ENCODE assay signal across 10 cellular contexts in the genomic region with DNA sequence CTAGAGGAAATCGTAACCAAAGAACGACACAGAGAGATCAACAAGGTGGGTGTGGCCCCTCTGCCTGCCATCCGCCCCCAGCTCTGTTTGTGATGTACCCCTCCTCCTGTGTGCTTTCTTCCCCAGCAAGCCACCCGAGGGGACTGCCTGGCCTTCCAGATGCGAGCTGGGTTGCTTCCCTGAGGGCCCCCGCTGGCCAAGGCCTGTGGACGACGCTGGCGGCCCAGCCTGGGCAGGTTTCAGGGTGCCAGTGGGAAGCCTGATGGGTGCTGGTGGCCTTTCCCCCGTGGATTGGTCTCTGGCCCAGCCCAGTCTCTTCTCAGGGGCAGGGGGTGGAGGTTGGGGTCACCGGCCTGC. TPM values are rescaled to one million over a fixed set of nuclear protein-coding genes. Genes with fewer than 3 reads are reported as not detected.
DNase-seq lines count a peak whose midpoint lies in the region; ATAC-seq, FAIRE-seq and TF ChIP-seq lines count a peak whose summit lies in the region.
"Had no signal": no experiment of that assay in that cellular context is flagged by ENCODE, and none has a peak within 500 bp of the region (broad histone marks: within the 10 kb centered on the region; RNA-seq: fewer than 3 reads in every experiment).

No MANE protein-coding gene starts in this region.

- TF ChIP-seq EP300 in HepG2 (IDR thresholded peaks at IDR 0.05; ENCODE audit: low read depth in 2 of 2, low read length in 2 of 2) (no peak), HepG2 (CRISPR knock-in tag; IDR thresholded peaks at IDR 0.05; ENCODE audit: borderline replicate concordance) (no peak)

- no peak for TF ChIP-seq RAD21 in HepG2 (CRISPR knock-in tag; IDR thresholded peaks at IDR 0.05)

- peak overlapping the region; percentile 94; the same call in 1 of the 2 replicates for H3K9ac ChIP-seq in HepG2 (ENCODE audit: insufficient read depth, low read depth, low read length)

- peaks cover 32% of the 10 kb centered on the region for H3K79me2 ChIP-seq in HepG2 (ENCODE audit: insufficient read depth, low read length)

- H3K4me3 ChIP-seq in HepG2 (replicated peaks in 1 of 3; ENCODE audit: insufficient read depth in 1 of 3, low read depth in 2 of 3, low read length in 3 of 3) (peak overlapping the region in 2 of 3 experiments; percentile 97 to 99; a peak in 3 of 6 replicates), thymus (ENCODE audit: low read length) (peak overlapping the region; percentile 93), aorta (ENCODE audit: low read length in 2 of 2) (no peak overlapping the region)
- H3K4me3 ChIP-seq: uterus had no signal

- H3K27me3 ChIP-seq in HepG2 (ENCODE audit: control insufficient read depth in 1 of 2, insufficient read depth in 2 of 2, low read length in 2 of 2) (no peaks in the 10 kb centered on the region; a peak in 1 of 5 replicates), thymus (ENCODE audit: control insufficient read depth, insufficient read depth) (no peaks in the 10 kb centered on the region), aorta (ENCODE audit: control insufficient read depth in 1 of 2, insufficient read depth in 2 of 2, low read length in 1 of 2) (no peaks in the 10 kb centered on the region)
- H3K27me3 ChIP-seq: left lung, uterus had no signal

- TF ChIP-seq CTCF in HepG2 (CRISPR knock-in tag; IDR thresholded peaks at IDR 0.05): no peak

- peaks cover 31% of the 10 kb centered on the region for H3K36me3 Mint-ChIP-seq in activated naive CD4-positive, alpha-beta T cell treated with anti-CD3 and anti-CD28 coated beads, Interleukin-2, amount 10 ng/mL, durations not matched to agents 7 days and 5 days
- H3K36me3 Mint-ChIP-seq in activated T-helper 2 cell treated with anti-CD3 and anti-CD28 coated beads, Interferon-gamma antibody, Interleukin-2, Interleukin-4, amounts not matched to agents 10 μg/mL and 5 μg/mL and 100 μg/mL, durations not matched to agents 14 hours and 24 hours and 36 hours (ENCODE audit: low read depth): peaks cover 38% of the 10 kb centered on the region

- no peak for DNase-seq in activated naive CD4-positive, alpha-beta T cell treated with anti-CD3 and anti-CD28 coated beads, Interleukin-2, amount 10 ng/mL, durations not matched to agents 7 days and 5 days
- no peak for DNase-seq in activated naive CD4-positive, alpha-beta T cell treated with Interleukin-2 at 50 U/mL for 16 hours
- no peak for DNase-seq in activated T-helper 2 cell treated with anti-CD3 and anti-CD28 coated beads, Interferon-gamma antibody, Interleukin-2, Interleukin-4, amounts not matched to agents 10 μg/mL and 5 μg/mL and 100 μg/mL, durations not matched to agents 14 hours and 24 hours and 36 hours (ENCODE audit: low spot score)
- DNase-seq in HepG2 (ENCODE audit: low spot score) (no peak), aorta (no peak)
- DNase-seq: uterus had no signal

- TF ChIP-seq POLR2A in HepG2 (IDR thresholded peaks at IDR 0.05; ENCODE audit: insufficient read depth in 1 of 2, low read depth in 2 of 2, low read length in 2 of 2): no peak

- H4K20me1 ChIP-seq in HepG2 (ENCODE audit: insufficient read depth, low read length): no peaks in the 10 kb centered on the region

- no peak for ATAC-seq in HepG2
- no peak for ATAC-seq in GM19395 (IDR thresholded peaks at IDR 0.05; ENCODE audit: unreplicated experiment)
- no peak for ATAC-seq in HG03039 (IDR thresholded peaks at IDR 0.05; ENCODE audit: unreplicated experiment)
- no peak for ATAC-seq in aorta (ENCODE audit: low FRiP score)
- ATAC-seq: left lung had no signal

- no peak for FAIRE-seq in HepG2 (lab: Jason Lieb, UNC)

- peak overlapping the region; percentile 84 for H3K27ac Mint-ChIP-seq in activated naive CD4-positive, alpha-beta T cell treated with anti-CD3 and anti-CD28 coated beads, Interleukin-2, amount 10 ng/mL, durations not matched to agents 7 days and 5 days
- H3K27ac Mint-ChIP-seq in activated T-helper 2 cell treated with anti-CD3 and anti-CD28 coated beads, Interferon-gamma antibody, Interleukin-2, Interleukin-4, amounts not matched to agents 10 μg/mL and 5 μg/mL and 100 μg/mL, durations not matched to agents 14 hours and 24 hours and 36 hours: peak overlapping the region; percentile 17

- H3K4me1 Mint-ChIP-seq in activated naive CD4-positive, alpha-beta T cell treated with anti-CD3 and anti-CD28 coated beads, Interleukin-2, amount 10 ng/mL, durations not matched to agents 7 days and 5 days: peaks cover 57% of the 10 kb centered on the region
- H3K4me1 Mint-ChIP-seq in activated T-helper 2 cell treated with anti-CD3 and anti-CD28 coated beads, Interferon-gamma antibody, Interleukin-2, Interleukin-4, amounts not matched to agents 10 μg/mL and 5 μg/mL and 100 μg/mL, durations not matched to agents 14 hours and 24 hours and 36 hours (ENCODE audit: low read depth): peaks cover 23% of the 10 kb centered on the region

- intact Hi-C loops in activated T-helper 2 cell treated with anti-CD3 and anti-CD28 coated beads, Interferon-gamma antibody, Interleukin-2, Interleukin-4, amounts not matched to agents 10 μg/mL and 5 μg/mL and 100 μg/mL, durations not matched to agents 14 hours and 24 hours and 36 hours (cut with micrococcal nuclease): no loop called here
- intact Hi-C loops in HepG2 (cut with micrococcal nuclease; ENCODE audit: unreplicated experiment) (loop anchor here (5.0 kb wide), 1 partner anchor 250 kb away; the partner anchor contains the start of genes MPHOSPH9 and MTRFR), aorta (cut with DNase I) (no loop called here)

- WGBS in HepG2 (ENCODE audit: low lambda C conversion rate): 77% methylated on average over 5 of the region's 11 CpGs
- WGBS in thymus: 72% methylated on average over 11 of the region's 11 CpGs
- 74 to 75% methylated on average over 10 to 11 of the region's 11 CpGs for WGBS in aorta, 2 donors

- CTCF ChIA-PET in activated naive CD4-positive, alpha-beta T cell treated with anti-CD3 and anti-CD28 coated beads, Interleukin-2, amount 10 ng/mL, durations not matched to agents 7 days and 5 days (lab: Charles Lee): interaction anchor here (1.1 to 1.6 kb wide), 3 partner anchors 8 to 255 kb away, joined by 3 to 4 read pairs (median 4); no protein-coding TSS in a partner anchor
- CTCF ChIA-PET in HepG2 (lab: Yijun Ruan, JAX; ENCODE audit: low intra/inter-chr PET ratio, low total read pairs): no interaction called here

- H3K27ac ChIP-seq in HepG2 (ENCODE audit: extremely low read length, insufficient read depth, low read length) (peak overlapping the region; percentile 93), thymus (ENCODE audit: low read depth) (peak overlapping the region; percentile 53), aorta (ENCODE audit: low read depth in 1 of 2, low read length in 2 of 2) (peak overlapping the region in 1 of 2 donors; percentile 33)

- H3K4me3 Mint-ChIP-seq in activated naive CD4-positive, alpha-beta T cell treated with anti-CD3 and anti-CD28 coated beads, Interleukin-2, amount 10 ng/mL, durations not matched to agents 7 days and 5 days: peak overlapping the region; percentile 90
- H3K4me3 Mint-ChIP-seq in activated T-helper 2 cell treated with anti-CD3 and anti-CD28 coated beads, Interferon-gamma antibody, Interleukin-2, Interleukin-4, amounts not matched to agents 10 μg/mL and 5 μg/mL and 100 μg/mL, durations not matched to agents 14 hours and 24 hours and 36 hours (ENCODE audit: low read depth): peak overlapping the region; percentile 90

- peaks cover 63% of the 10 kb centered on the region for H3K4me1 ChIP-seq in HepG2 (ENCODE audit: insufficient read depth, low read length)
- peaks cover 24% of the 10 kb centered on the region for H3K4me1 ChIP-seq in thymus (ENCODE audit: control insufficient read depth, insufficient read depth, low read length)
- peaks cover 0 to 4% of the 10 kb centered on the region in 2 donors for H3K4me1 ChIP-seq in aorta (ENCODE audit: control insufficient read depth in 1 of 2, insufficient read depth in 2 of 2, low read length in 2 of 2)

- TSS peak; percentile 70 for BruUV-seq in HepG2 (replicated peaks; lab: Mats Ljungman, UMichigan)

- H2AFZ ChIP-seq in HepG2 (ENCODE audit: low read length): no peak overlapping the region

- H3K9me3 Mint-ChIP-seq in activated naive CD4-positive, alpha-beta T cell treated with anti-CD3 and anti-CD28 coated beads, Interleukin-2, amount 10 ng/mL, durations not matched to agents 7 days and 5 days: no peaks in the 10 kb centered on the region
- no peaks in the 10 kb centered on the region for H3K9me3 Mint-ChIP-seq in activated T-helper 2 cell treated with anti-CD3 and anti-CD28 coated beads, Interferon-gamma antibody, Interleukin-2, Interleukin-4, amounts not matched to agents 10 μg/mL and 5 μg/mL and 100 μg/mL, durations not matched to agents 14 hours and 24 hours and 36 hours

- no peaks in the 10 kb centered on the region for H3K27me3 Mint-ChIP-seq in activated naive CD4-positive, alpha-beta T cell treated with anti-CD3 and anti-CD28 coated beads, Interleukin-2, amount 10 ng/mL, durations not matched to agents 7 days and 5 days
- H3K27me3 Mint-ChIP-seq in activated T-helper 2 cell treated with anti-CD3 and anti-CD28 coated beads, Interferon-gamma antibody, Interleukin-2, Interleukin-4, amounts not matched to agents 10 μg/mL and 5 μg/mL and 100 μg/mL, durations not matched to agents 14 hours and 24 hours and 36 hours (ENCODE audit: low read depth): no peaks in the 10 kb centered on the region

- H3K36me3 ChIP-seq in HepG2 (replicated peaks in 1 of 2; ENCODE audit: control insufficient read depth in 1 of 2, insufficient read depth in 2 of 2, low read length in 2 of 2) (peaks cover 4 to 13% of the 10 kb centered on the region in 2 experiments; a peak in 3 of 5 replicates), thymus (ENCODE audit: control insufficient read depth, insufficient read depth) (peaks cover 62% of the 10 kb centered on the region), aorta (ENCODE audit: control insufficient read depth in 1 of 2, insufficient read depth in 2 of 2, low read length in 1 of 2) (no peaks in the 10 kb centered on the region)
- H3K36me3 ChIP-seq: uterus had no signal

- in situ Hi-C loops in HepG2 (cut with HindIII; ENCODE audit: extremely low pct_ligation_motif_present, low pct_unique_long_range_greater_than_20kb): no loop called here

- POLR2A ChIA-PET in HepG2 (lab: Yijun Ruan, JAX): interaction anchor here (1.0 to 5.0 kb wide), 3 partner anchors 8 to 250 kb away, joined by 3 to 49 read pairs (median 42); partner anchors contain the start of genes ABCB9, MPHOSPH9, MTRFR and OGFOD2

- peak overlapping the region; percentile 96 for H3K4me2 ChIP-seq in HepG2 (ENCODE audit: low read depth, low read length)

- H3K9me3 ChIP-seq in HepG2 (ENCODE audit: low read length) (no peaks in the 10 kb centered on the region), thymus (ENCODE audit: control insufficient read depth) (no peaks in the 10 kb centered on the region), aorta (ENCODE audit: control insufficient read depth, low read length) (no peaks in the 10 kb centered on the region)
- H3K9me3 ChIP-seq: left lung, uterus had no signal

RNA-seq across cellular contexts. Expression of gene ARL6IP4, which starts 2.0 kb away (rescaled TPM):
- total RNA-seq in activated T-helper 2 cell treated with anti-CD3 and anti-CD28 coated beads, Interferon-gamma antibody, Interleukin-2, Interleukin-4, amounts not matched to agents 10 μg/mL and 5 μg/mL and 100 μg/mL, durations not matched to agents 14 hours and 24 hours and 36 hours: 161 and 168 TPM in 2 replicates
- 178 and 220 TPM in 2 replicates for total RNA-seq in HepG2 (2016; rRNA removed; fragmentation: Illumina TruSeq; extraction: Trizol)
- 710 and 791 TPM in 2 replicates for total RNA-seq in HepG2 (2016; cell fraction: cytosol; rRNA removed; fragmentation: Illumina TruSeq; extraction: Trizol; ENCODE audit: low read depth)
- total RNA-seq in HepG2 (2016; cell fraction: insoluble cytoplasmic fraction; rRNA removed; fragmentation: Illumina TruSeq; extraction: Trizol): 169 and 227 TPM in 2 replicates
- 491 and 557 TPM in 2 replicates for total RNA-seq in HepG2 (2016; cell fraction: membrane; rRNA removed; fragmentation: Illumina TruSeq; extraction: Trizol)
- total RNA-seq in HepG2 (2016; cell fraction: nucleus; rRNA removed; fragmentation: Illumina TruSeq; extraction: Trizol): 80.1 and 103 TPM in 2 replicates
- 155 and 179 TPM in 2 replicates for polyA plus RNA-seq in HepG2 (2011; rRNA removed)
- polyA plus RNA-seq in HepG2 (2011; cell fraction: cytosol; rRNA removed): 176 and 208 TPM in 2 replicates
- 332 and 368 TPM in 2 replicates for polyA plus RNA-seq in HepG2 (2011; cell fraction: nucleus; rRNA removed)
- polyA plus RNA-seq in HepG2 (2012): 109 and 121 TPM in 2 replicates
- 761 and 860 TPM in 2 replicates for polyA plus RNA-seq in HepG2 (2016; cell fraction: cytosol; fragmentation: Illumina TruSeq; extraction: Trizol; ENCODE audit: low read depth)
- 159 and 186 TPM in 2 replicates for polyA plus RNA-seq in HepG2 (2016; cell fraction: insoluble cytoplasmic fraction; fragmentation: Illumina TruSeq; extraction: Trizol; ENCODE audit: low read depth)
- polyA plus RNA-seq in HepG2 (2016; cell fraction: membrane; fragmentation: Illumina TruSeq; extraction: Trizol; ENCODE audit: low read depth): 440 and 496 TPM in 2 replicates
- polyA plus RNA-seq in HepG2 (2016; cell fraction: nucleus; fragmentation: Illumina TruSeq; extraction: Trizol; ENCODE audit: insufficient read depth, low read depth): 178 and 189 TPM in 2 replicates
- 30.5 and 34.7 TPM in 2 replicates for polyA minus RNA-seq in HepG2 (2011; rRNA and poly(A)+ RNA removed; ENCODE audit: low replicate concordance)
- polyA minus RNA-seq in HepG2 (2011; cell fraction: cytosol; rRNA and poly(A)+ RNA removed): 30.8 and 31.7 TPM in 2 replicates
- polyA minus RNA-seq in HepG2 (2011; cell fraction: nucleus; rRNA and poly(A)+ RNA removed): 19.3 and 22.6 TPM in 2 replicates
- 302 TPM for polyA plus RNA-seq in thymus
- 100 to 1,000 TPM; 128 to 156 TPM for total RNA-seq in aorta
- polyA plus RNA-seq in aorta: 100 to 1,000 TPM; 430 to 511 TPM

RNA-seq across cellular contexts. Expression of gene OGFOD2, which starts 7.4 kb away (rescaled TPM):
- 20.3 and 21.3 TPM in 2 replicates for total RNA-seq in activated T-helper 2 cell treated with anti-CD3 and anti-CD28 coated beads, Interferon-gamma antibody, Interleukin-2, Interleukin-4, amounts not matched to agents 10 μg/mL and 5 μg/mL and 100 μg/mL, durations not matched to agents 14 hours and 24 hours and 36 hours
- total RNA-seq in HepG2 (2016; rRNA removed; fragmentation: Illumina TruSeq; extraction: Trizol): 10.6 and 14.6 TPM in 2 replicates
- total RNA-seq in HepG2 (2016; cell fraction: cytosol; rRNA removed; fragmentation: Illumina TruSeq; extraction: Trizol; ENCODE audit: low read depth): 4.5 and 4.8 TPM in 2 replicates
- total RNA-seq in HepG2 (2016; cell fraction: insoluble cytoplasmic fraction; rRNA removed; fragmentation: Illumina TruSeq; extraction: Trizol): 12.7 and 14.8 TPM in 2 replicates
- total RNA-seq in HepG2 (2016; cell fraction: membrane; rRNA removed; fragmentation: Illumina TruSeq; extraction: Trizol): 8.7 and 8.8 TPM in 2 replicates
- 11.1 and 14.0 TPM in 2 replicates for total RNA-seq in HepG2 (2016; cell fraction: nucleus; rRNA removed; fragmentation: Illumina TruSeq; extraction: Trizol)
- polyA plus RNA-seq in HepG2 (2011; rRNA removed): 13.2 and 15.5 TPM in 2 replicates
- polyA plus RNA-seq in HepG2 (2011; cell fraction: cytosol; rRNA removed): 10.6 and 23.9 TPM in 2 replicates
- polyA plus RNA-seq in HepG2 (2011; cell fraction: nucleus; rRNA removed): 115 and 150 TPM in 2 replicates
- polyA plus RNA-seq in HepG2 (2012): 6.2 and 7.8 TPM in 2 replicates
- 7.1 and 7.6 TPM in 2 replicates for polyA plus RNA-seq in HepG2 (2016; cell fraction: cytosol; fragmentation: Illumina TruSeq; extraction: Trizol; ENCODE audit: low read depth)
- 14.3 and 16.0 TPM in 2 replicates for polyA plus RNA-seq in HepG2 (2016; cell fraction: insoluble cytoplasmic fraction; fragmentation: Illumina TruSeq; extraction: Trizol; ENCODE audit: low read depth)
- polyA plus RNA-seq in HepG2 (2016; cell fraction: membrane; fragmentation: Illumina TruSeq; extraction: Trizol; ENCODE audit: low read depth): 10.5 and 12.0 TPM in 2 replicates
- polyA plus RNA-seq in HepG2 (2016; cell fraction: nucleus; fragmentation: Illumina TruSeq; extraction: Trizol; ENCODE audit: insufficient read depth, low read depth): 40.3 and 43.3 TPM in 2 replicates
- 20.5 and 24.4 TPM in 2 replicates for polyA minus RNA-seq in HepG2 (2011; rRNA and poly(A)+ RNA removed; ENCODE audit: low replicate concordance)
- 6.2 and 10.0 TPM in 2 replicates for polyA minus RNA-seq in HepG2 (2011; cell fraction: cytosol; rRNA and poly(A)+ RNA removed)
- 14.0 and 15.5 TPM in 2 replicates for polyA minus RNA-seq in HepG2 (2011; cell fraction: nucleus; rRNA and poly(A)+ RNA removed)
- polyA plus RNA-seq in thymus: 20.6 TPM
- 10 to 100 TPM in 1 of 2 donors, 1 to 10 TPM in 1; 8.9 to 13.6 TPM for total RNA-seq in aorta
- 10 to 100 TPM; 14.3 to 16.6 TPM for polyA plus RNA-seq in aorta

RNA-seq across cellular contexts. Expression of gene ABCB9, which starts 16.2 kb away (rescaled TPM):
- total RNA-seq in activated T-helper 2 cell treated with anti-CD3 and anti-CD28 coated beads, Interferon-gamma antibody, Interleukin-2, Interleukin-4, amounts not matched to agents 10 μg/mL and 5 μg/mL and 100 μg/mL, durations not matched to agents 14 hours and 24 hours and 36 hours: 4.4 and 5.4 TPM in 2 replicates
- 3.4 and 6.0 TPM in 2 replicates for total RNA-seq in HepG2 (2016; rRNA removed; fragmentation: Illumina TruSeq; extraction: Trizol)
- 2.0 and 2.1 TPM in 2 replicates for total RNA-seq in HepG2 (2016; cell fraction: cytosol; rRNA removed; fragmentation: Illumina TruSeq; extraction: Trizol; ENCODE audit: low read depth)
- total RNA-seq in HepG2 (2016; cell fraction: insoluble cytoplasmic fraction; rRNA removed; fragmentation: Illumina TruSeq; extraction: Trizol): 3.8 and 6.2 TPM in 2 replicates
- 4.2 and 4.6 TPM in 2 replicates for total RNA-seq in HepG2 (2016; cell fraction: membrane; rRNA removed; fragmentation: Illumina TruSeq; extraction: Trizol)
- 7.6 and 8.0 TPM in 2 replicates for total RNA-seq in HepG2 (2016; cell fraction: nucleus; rRNA removed; fragmentation: Illumina TruSeq; extraction: Trizol)
- 4.8 and 5.1 TPM in 2 replicates for polyA plus RNA-seq in HepG2 (2011; rRNA removed)
- 2.5 and 4.1 TPM in 2 replicates for polyA plus RNA-seq in HepG2 (2011; cell fraction: cytosol; rRNA removed)
- 9.9 and 12.0 TPM in 2 replicates for polyA plus RNA-seq in HepG2 (2011; cell fraction: nucleus; rRNA removed)
- polyA plus RNA-seq in HepG2 (2012): 2.4 and 3.6 TPM in 2 replicates
- polyA plus RNA-seq in HepG2 (2016; cell fraction: cytosol; fragmentation: Illumina TruSeq; extraction: Trizol; ENCODE audit: low read depth): 0.78 and 1.3 TPM in 2 replicates
- polyA plus RNA-seq in HepG2 (2016; cell fraction: insoluble cytoplasmic fraction; fragmentation: Illumina TruSeq; extraction: Trizol; ENCODE audit: low read depth): 2.3 and 4.0 TPM in 2 replicates
- 1.7 and 2.1 TPM in 2 replicates for polyA plus RNA-seq in HepG2 (2016; cell fraction: membrane; fragmentation: Illumina TruSeq; extraction: Trizol; ENCODE audit: low read depth)
- polyA plus RNA-seq in HepG2 (2016; cell fraction: nucleus; fragmentation: Illumina TruSeq; extraction: Trizol; ENCODE audit: insufficient read depth, low read depth): 12.6 and 14.0 TPM in 2 replicates
- polyA minus RNA-seq in HepG2 (2011; rRNA and poly(A)+ RNA removed; ENCODE audit: low replicate concordance): 16.7 and 18.1 TPM in 2 replicates
- 4.4 and 4.7 TPM in 2 replicates for polyA minus RNA-seq in HepG2 (2011; cell fraction: cytosol; rRNA and poly(A)+ RNA removed)
- polyA minus RNA-seq in HepG2 (2011; cell fraction: nucleus; rRNA and poly(A)+ RNA removed): 9.8 and 10.9 TPM in 2 replicates
- 1.8 TPM for polyA plus RNA-seq in thymus
- total RNA-seq in aorta: 10 to 100 TPM in 1 of 2 donors, 1 to 10 TPM in 1; 5.9 to 13.0 TPM
- polyA plus RNA-seq in aorta: 1 to 10 TPM; 1.1 to 6.6 TPM

Comparison
In these comparisons a context has a peak if more than half of its experiments do, and no peak if none do; other contexts are left out.
1. H3K4me3 ChIP-seq: peak in HepG2 (2 of 3) and thymus (single experiment); none in aorta (0 of 2).